Comparison of ENCODE assay signal across 10 cellular contexts in the genomic region with DNA sequence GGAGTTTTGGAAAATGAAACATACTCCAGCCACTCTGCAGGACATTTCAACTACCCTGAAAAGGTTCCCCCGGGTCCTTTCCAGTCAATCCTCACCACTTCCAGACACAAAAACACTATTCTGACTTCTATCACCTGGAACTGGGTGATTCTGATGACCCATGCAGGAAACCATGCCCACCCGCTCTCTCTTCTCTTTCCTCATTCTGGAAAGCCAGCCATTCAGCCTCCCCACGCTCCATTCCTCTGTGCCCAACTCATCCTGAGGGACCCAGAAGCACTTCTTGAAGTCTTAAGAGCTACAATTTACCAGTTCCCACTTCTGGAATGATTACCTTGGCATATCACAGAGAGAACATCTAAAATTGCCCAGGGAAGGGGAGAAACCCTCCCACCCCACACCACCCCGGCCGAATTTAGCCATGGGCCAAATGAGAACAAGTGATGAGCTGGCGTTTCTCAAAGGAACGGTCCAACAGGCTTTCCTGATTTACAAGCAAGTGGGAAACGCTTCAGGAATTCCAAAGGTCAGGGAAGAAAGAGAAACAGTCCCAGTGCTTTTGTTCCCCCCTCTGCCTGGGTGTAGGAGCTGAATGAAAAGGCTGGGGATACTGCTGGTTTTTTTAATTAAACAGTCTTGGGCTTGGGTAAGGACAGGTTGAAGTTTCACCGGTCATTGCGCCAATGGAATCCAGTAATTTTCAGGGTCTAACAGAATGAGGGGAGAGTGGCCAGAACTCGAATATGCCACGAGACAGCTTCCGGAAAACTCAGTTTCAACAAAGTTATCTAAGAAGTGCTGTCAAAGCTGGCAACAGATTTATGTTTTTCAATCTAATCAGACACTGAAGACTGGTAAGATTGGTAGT. TPM values are rescaled to one million over a fixed set of nuclear protein-coding genes. Genes with fewer than 3 reads are reported as not detected.
A peak's percentile ranks its signal among the peaks of the same experiment; 100 is the strongest.
DNase-seq lines count a peak whose midpoint lies in the region; ATAC-seq lines count a peak whose summit lies in the region.
"Had no signal": no experiment of that assay in that cellular context is flagged by ENCODE, and none has a peak within 500 bp of the region (broad histone marks: within the 10 kb centered on the region; RNA-seq: fewer than 3 reads in every experiment).

No MANE protein-coding gene starts in this region.

- peak overlapping the region; percentile 99 for H3K27ac Mint-ChIP-seq in activated CD4-positive, alpha-beta T cell treated with anti-CD3 and anti-CD28 coated beads, Interleukin-2, amount 10 ng/mL, durations not matched to agents 24 days and 14 days
- peak overlapping the region; percentile 99 for H3K27ac Mint-ChIP-seq in activated CD4-positive, alpha-beta memory T cell treated with anti-CD3 and anti-CD28 coated beads, Interleukin-2, amount 10 ng/mL, durations not matched to agents 7 days and 5 days
- H3K27ac Mint-ChIP-seq in stimulated activated naive CD8-positive, alpha-beta T cell treated with anti-CD3 and anti-CD28 coated beads, Interleukin-15, amount 100 ng/mL, for 72 hours: peak overlapping the region; percentile 84 to 85

- H3K9me3 Mint-ChIP-seq in activated CD4-positive, alpha-beta T cell treated with anti-CD3 and anti-CD28 coated beads, Interleukin-2, amount 10 ng/mL, durations not matched to agents 24 days and 14 days: no peaks in the 10 kb centered on the region
- no peaks in the 10 kb centered on the region for H3K9me3 Mint-ChIP-seq in activated CD4-positive, alpha-beta memory T cell treated with anti-CD3 and anti-CD28 coated beads, Interleukin-2, amount 10 ng/mL, durations not matched to agents 7 days and 5 days
- no peaks in the 10 kb centered on the region for H3K9me3 Mint-ChIP-seq in stimulated activated naive CD8-positive, alpha-beta T cell treated with anti-CD3 and anti-CD28 coated beads, Interleukin-15, amount 100 ng/mL, for 72 hours

- POLR2A ChIA-PET in activated CD4-positive, alpha-beta memory T cell treated with anti-CD3 and anti-CD28 coated beads, Interleukin-2, amount 10 ng/mL, durations not matched to agents 7 days and 5 days (lab: Charles Lee): interaction anchor here (0.9 to 10.1 kb wide), 20 partner anchors 14 to 453 kb away, joined by 3 to 308 read pairs (median 6); a partner anchor contains a TSS

- intact Hi-C loops in activated CD4-positive, alpha-beta T cell treated with anti-CD3 and anti-CD28 coated beads, Interleukin-2, amount 10 ng/mL, durations not matched to agents 24 days and 14 days (cut with micrococcal nuclease): loop anchor here (5.0 kb wide), 4 partner anchors 112 to 1017 kb away; a partner anchor contains a TSS

- DNase-seq in activated CD4-positive, alpha-beta T cell treated with anti-CD3 and anti-CD28 coated beads, Interleukin-2, amount 10 ng/mL, durations not matched to agents 24 days and 14 days: peak; percentile 61
- DNase-seq in activated CD4-positive, alpha-beta T cell treated with anti-CD3 and anti-CD28 coated beads for 1 hour: no peak
- no peak for DNase-seq in activated CD4-positive, alpha-beta memory T cell treated with anti-CD3 and anti-CD28 coated beads, Interleukin-2, amount 10 ng/mL, durations not matched to agents 7 days and 5 days
- DNase-seq in islet precursor cell: peak; percentile 71
- no peak for DNase-seq in stimulated activated naive CD8-positive, alpha-beta T cell treated with anti-CD3 and anti-CD28 coated beads, Interleukin-15, amount 100 ng/mL, for 72 hours
- no peak for DNase-seq in NCI-H187 treated with DMSO at 0.1 percent for 48 hours (lab: John Stamatoyannopoulos, UW)
- DNase-seq: NCI-H1105 had no signal

- H3K27me3 Mint-ChIP-seq in activated CD4-positive, alpha-beta T cell treated with anti-CD3 and anti-CD28 coated beads, Interleukin-2, amount 10 ng/mL, durations not matched to agents 24 days and 14 days: no peaks in the 10 kb centered on the region
- H3K27me3 Mint-ChIP-seq in activated CD4-positive, alpha-beta memory T cell treated with anti-CD3 and anti-CD28 coated beads, Interleukin-2, amount 10 ng/mL, durations not matched to agents 7 days and 5 days: peaks cover 1% of the 10 kb centered on the region
- no peaks in the 10 kb centered on the region for H3K27me3 Mint-ChIP-seq in stimulated activated naive CD8-positive, alpha-beta T cell treated with anti-CD3 and anti-CD28 coated beads, Interleukin-15, amount 100 ng/mL, for 72 hours

- no peak for ATAC-seq in stimulated activated naive CD8-positive, alpha-beta T cell treated with anti-CD3 and anti-CD28 coated beads, Interleukin-15, amount 100 ng/mL, for 72 hours
- no peak for ATAC-seq in esophagus mucosa
- ATAC-seq in HG03196 (IDR thresholded peaks at IDR 0.05; ENCODE audit: unreplicated experiment): no peak
- ATAC-seq: A549 had no signal

- peak overlapping the region; percentile 90 for H3K4me3 Mint-ChIP-seq in activated CD4-positive, alpha-beta T cell treated with anti-CD3 and anti-CD28 coated beads, Interleukin-2, amount 10 ng/mL, durations not matched to agents 24 days and 14 days
- H3K4me3 Mint-ChIP-seq in activated CD4-positive, alpha-beta memory T cell treated with anti-CD3 and anti-CD28 coated beads, Interleukin-2, amount 10 ng/mL, durations not matched to agents 7 days and 5 days: peak overlapping the region; percentile 99
- H3K4me3 Mint-ChIP-seq in stimulated activated naive CD8-positive, alpha-beta T cell treated with anti-CD3 and anti-CD28 coated beads, Interleukin-15, amount 100 ng/mL, for 72 hours: peak overlapping the region; percentile 90 to 97

- H3K4me1 Mint-ChIP-seq in activated CD4-positive, alpha-beta T cell treated with anti-CD3 and anti-CD28 coated beads, Interleukin-2, amount 10 ng/mL, durations not matched to agents 24 days and 14 days: peaks cover 69% of the 10 kb centered on the region
- peaks cover 66% of the 10 kb centered on the region for H3K4me1 Mint-ChIP-seq in activated CD4-positive, alpha-beta memory T cell treated with anti-CD3 and anti-CD28 coated beads, Interleukin-2, amount 10 ng/mL, durations not matched to agents 7 days and 5 days
- H3K4me1 Mint-ChIP-seq in stimulated activated naive CD8-positive, alpha-beta T cell treated with anti-CD3 and anti-CD28 coated beads, Interleukin-15, amount 100 ng/mL, for 72 hours: peaks cover 67% of the 10 kb centered on the region

- peaks cover 48% of the 10 kb centered on the region for H3K36me3 Mint-ChIP-seq in activated CD4-positive, alpha-beta T cell treated with anti-CD3 and anti-CD28 coated beads, Interleukin-2, amount 10 ng/mL, durations not matched to agents 24 days and 14 days (ENCODE audit: low read depth)
- H3K36me3 Mint-ChIP-seq in activated CD4-positive, alpha-beta memory T cell treated with anti-CD3 and anti-CD28 coated beads, Interleukin-2, amount 10 ng/mL, durations not matched to agents 7 days and 5 days (ENCODE audit: low read depth): peaks cover 68% of the 10 kb centered on the region

- CTCF ChIA-PET in activated CD4-positive, alpha-beta memory T cell treated with anti-CD3 and anti-CD28 coated beads, Interleukin-2, amount 10 ng/mL, durations not matched to agents 7 days and 5 days (lab: Charles Lee): interaction anchor here (0.9 to 10.3 kb wide), 12 partner anchors 12 to 128 kb away, joined by 3 to 105 read pairs (median 8); no protein-coding TSS in a partner anchor

RNA-seq across cellular contexts. Expression of a gene that starts 2.9 kb away (rescaled TPM):
- total RNA-seq in activated CD4-positive, alpha-beta T cell treated with anti-CD3 and anti-CD28 coated beads, Interleukin-2, amount 10 ng/mL, durations not matched to agents 24 days and 14 days: 79.7 and 89.9 TPM in 2 replicates
- 100 to 1,000 TPM; 168 to 175 TPM for total RNA-seq in activated CD4-positive, alpha-beta memory T cell treated with anti-CD3 and anti-CD28 coated beads, Interleukin-2, amount 10 ng/mL, durations not matched to agents 7 days and 5 days
- total RNA-seq in esophagus mucosa: 26.7 TPM

Comparison
In these comparisons a context has a peak if more than half of its experiments do, and no peak if none do; other contexts are left out.
1. DNase-seq: peak in activated CD4-positive, alpha-beta T cell treated with anti-CD3 and anti-CD28 coated beads, Interleukin-2, amount 10 ng/mL, durations not matched to agents 24 days and 14 days (single experiment) and islet precursor cell (single experiment); none in activated CD4-positive, alpha-beta T cell treated with anti-CD3 and anti-CD28 coated beads for 1 hour (single experiment), activated CD4-positive, alpha-beta memory T cell treated with anti-CD3 and anti-CD28 coated beads, Interleukin-2, amount 10 ng/mL, durations not matched to agents 7 days and 5 days (single experiment), stimulated activated naive CD8-positive, alpha-beta T cell treated with anti-CD3 and anti-CD28 coated beads, Interleukin-15, amount 100 ng/mL, for 72 hours (0 of 2) and NCI-H187 treated with DMSO at 0.1 percent for 48 hours (single experiment).
2. Peak in every context shown above with its lines, with median percentiles within 50 percentile points of each other: H3K27ac Mint-ChIP-seq and H3K4me3 Mint-ChIP-seq.